ENCODE assay signal across 23 cellular contexts in genomic region chr6:108242721-108243120, GRCh38. TPM values are rescaled to one million over a fixed set of nuclear protein-coding genes. Genes with fewer than 3 reads are reported as not detected.
DNase-seq lines count a peak whose midpoint lies in the region; ATAC-seq, FAIRE-seq and TF ChIP-seq lines count a peak whose summit lies in the region.
"Had no signal": no experiment of that assay in that cellular context is flagged by ENCODE, and none has a peak within 500 bp of the region (broad histone marks: within the 10 kb centered on the region; RNA-seq: fewer than 3 reads in every experiment).

No MANE protein-coding gene starts in this region.

- H3K27me3 ChIP-seq in H9 (ENCODE audit: insufficient read depth, low read length), result no peaks in the 10 kb centered on the region
- H3K27me3 ChIP-seq in K562 (ENCODE audit: control insufficient read depth in 2 of 2, insufficient read depth in 2 of 2, low read length in 2 of 2), result no peaks in the 10 kb centered on the region
- H3K27me3 ChIP-seq: BLaER1 had no signal

- CTCF ChIA-PET in K562 (lab: Yijun Ruan, JAX; ENCODE audit: low intra/inter-chr PET ratio), result interaction anchor here (0.6 kb wide), 1 partner anchor 65 kb away, joined by 3 read pairs; no protein-coding TSS in a partner anchor

- peaks cover 3 to 15% of the 10 kb centered on the region in 2 experiments; a peak in 4 of 5 replicates for H3K9me3 Mint-ChIP-seq in H9
- peaks cover 9% of the 10 kb centered on the region for H3K9me3 Mint-ChIP-seq in T-helper 2 cell treated with Interferon-gamma antibody and Interleukin-4, amounts not matched to agents 5 μg/mL and 100 μg/mL, for 36 hours
- H3K9me3 Mint-ChIP-seq: IgD-negative memory B cell had no signal

- H3K27ac Mint-ChIP-seq in H9, result peak overlapping the region in 2 of 3 experiments; percentile 40 to 78; a peak in 1 of 7 replicates
- no peak overlapping the region for H3K27ac Mint-ChIP-seq in T-helper 2 cell treated with Interferon-gamma antibody and Interleukin-4, amounts not matched to agents 5 μg/mL and 100 μg/mL, for 36 hours
- H3K27ac Mint-ChIP-seq: GM23338, HFFc6, IgD-negative memory B cell had no signal

- H2AFZ ChIP-seq in H9 (ENCODE audit: low read length), result no peak overlapping the region
- H2AFZ ChIP-seq in K562 (ENCODE audit: low read depth, low read length), result no peak overlapping the region
- H2AFZ ChIP-seq: GM23338 had no signal

- no peak overlapping the region for H3K4me3 ChIP-seq in K562
- H3K4me3 ChIP-seq: BLaER1, GM23338 had no signal

- no peaks in the 10 kb centered on the region for H4K20me1 ChIP-seq in H9 (ENCODE audit: control insufficient read depth, insufficient read depth, insufficient read length)
- no peaks in the 10 kb centered on the region for H4K20me1 ChIP-seq in K562 (replicated peaks; ENCODE audit: control insufficient read depth, insufficient read depth, low read length)

- ATAC-seq in K562, result no peak
- ATAC-seq in HG03108 (IDR thresholded peaks at IDR 0.05; ENCODE audit: unreplicated experiment), result no peak
- ATAC-seq in SK-N-SH treated with all-trans-retinoic acid at 6 μM for 48 hours, result no peak
- ATAC-seq: GM23338, HCT116, HepG2 had no signal

- H3K79me2 ChIP-seq in H9 (ENCODE audit: insufficient read depth, low read length), result 0 out of 2 replicates have a peak, but pooled peaks cover 3% of the 10 kb centered on the region
- H3K79me2 ChIP-seq in K562 (ENCODE audit: control insufficient read depth, insufficient read depth, low read length), result peaks cover 84% of the 10 kb centered on the region

- no peak overlapping the region for H2AK5ac ChIP-seq in H9 (ENCODE audit: insufficient read length, low read length)

- no peak overlapping the region for H3K9ac ChIP-seq in H9 (ENCODE audit: extremely low read depth, insufficient read length, low read length)
- H3K9ac ChIP-seq in K562 (ENCODE audit: insufficient read depth in 1 of 2, low read depth in 2 of 2, low read length in 2 of 2), result no peak overlapping the region
- H3K9ac ChIP-seq: BLaER1 had no signal

- H2BK15ac ChIP-seq in H9 (ENCODE audit: low read depth, low read length), result no peak overlapping the region

- no peak for TF ChIP-seq EP300 in K562 (IDR thresholded peaks at IDR 0.05; ENCODE audit: low read length)

- TF ChIP-seq CTCF in H9 (conservative IDR thresholded peaks at IDR 0.05), result no peak
- no peak for TF ChIP-seq CTCF in K562 (IDR thresholded peaks at IDR 0.05 in 2 of 3, conservative IDR thresholded peaks at IDR 0.05 in 1 of 3; ENCODE audit: insufficient read depth in 2 of 3, low read depth in 1 of 3, low read length in 3 of 3)

- H3K4ac ChIP-seq in H9 (ENCODE audit: low read depth, low read length), result no peak overlapping the region

- no peaks in the 10 kb centered on the region for H3K27me3 Mint-ChIP-seq in H9 (ENCODE audit: low read depth)
- no peaks in the 10 kb centered on the region for H3K27me3 Mint-ChIP-seq in T-helper 2 cell treated with Interferon-gamma antibody and Interleukin-4, amounts not matched to agents 5 μg/mL and 100 μg/mL, for 36 hours (ENCODE audit: low read depth)
- H3K27me3 Mint-ChIP-seq: CD4-positive, alpha-beta memory T cell; IgD-negative memory B cell had no signal

- H2BK20ac ChIP-seq in H9 (ENCODE audit: low read depth, low read length, poor library complexity, severe bottlenecking), result no peak overlapping the region

- H4K91ac ChIP-seq in H9 (ENCODE audit: insufficient read length, low read depth, low read length), result no peak overlapping the region

- H3K23ac ChIP-seq in H9 (ENCODE audit: insufficient read length, low read depth, low read length), result no peak overlapping the region

- H2BK5ac ChIP-seq in H9 (ENCODE audit: insufficient read length, low read length), result no peak overlapping the region

- no peak overlapping the region for H4K5ac ChIP-seq in H9 (ENCODE audit: insufficient read length, low read depth, low read length)

- DNase-seq in H9, result no peak
- peak; percentile 10 for DNase-seq in amniotic epithelial cell (ENCODE audit: low read depth)
- DNase-seq in K562 (ENCODE audit: extremely low read depth in 1 of 4, low spot score in 3 of 4), result no peak
- peak; percentile 65 for DNase-seq in myocyte (ENCODE audit: low read depth)
- no peak for DNase-seq in T-helper 2 cell treated with Interferon-gamma antibody and Interleukin-4, amounts not matched to agents 5 μg/mL and 100 μg/mL, for 36 hours (ENCODE audit: low spot score)
- DNase-seq in occipital lobe (lab: John Stamatoyannopoulos, UW), result no peak
- DNase-seq: CD4-positive, alpha-beta memory T cell; DMS153; DMS79; GDM1; HFFc6 had no signal

- H3K56ac ChIP-seq in H9 (ENCODE audit: insufficient read length, low read depth, low read length), result no peak overlapping the region

- H3K36me3 ChIP-seq in K562 (ENCODE audit: control insufficient read depth, insufficient read depth, low read length), result peaks cover 65% of the 10 kb centered on the region; the same call in 2 of the 3 replicates

- H3K4me1 ChIP-seq in H9 (ENCODE audit: insufficient read depth, low read length), result no peaks in the 10 kb centered on the region
- peaks cover 0 to 4% of the 10 kb centered on the region in 2 experiments; a peak in 2 of 5 replicates for H3K4me1 ChIP-seq in K562 (replicated peaks in 1 of 2; ENCODE audit: control insufficient read depth in 2 of 2, insufficient read depth in 2 of 2, low read length in 2 of 2)
- H3K4me1 ChIP-seq: BLaER1 had no signal

- H3K79me1 ChIP-seq in H9 (ENCODE audit: insufficient read depth, low read depth, low read length, poor library complexity, severe bottlenecking), result no peaks in the 10 kb centered on the region

- in situ Hi-C loops in K562 (cut with MboI), result no loop called here

- no peak for TF ChIP-seq RAD21 in K562 (CRISPR knock-in tag; conservative IDR thresholded peaks at IDR 0.05 in 1 of 2, IDR thresholded peaks at IDR 0.05 in 1 of 2)

- no peaks in the 10 kb centered on the region for H3K23me2 ChIP-seq in H9 (ENCODE audit: insufficient read length, low read depth, low read length, poor library complexity, severe bottlenecking)

- H3K18ac ChIP-seq in H9 (ENCODE audit: insufficient read length, low read depth, low read length), result no peak overlapping the region

- TF ChIP-seq POLR2A in K562 (conservative IDR thresholded peaks at IDR 0.05), result no peak

- intact Hi-C loops in K562 (cut with micrococcal nuclease), result no loop called here

- H3K14ac ChIP-seq in H9 (ENCODE audit: insufficient read depth, low read length), result no peak overlapping the region

- H3K4me3 Mint-ChIP-seq in H9, result no peak overlapping the region
- no peak overlapping the region for H3K4me3 Mint-ChIP-seq in T-helper 2 cell treated with Interferon-gamma antibody and Interleukin-4, amounts not matched to agents 5 μg/mL and 100 μg/mL, for 36 hours
- H3K4me3 Mint-ChIP-seq: CD14-positive monocyte; CD4-positive, alpha-beta memory T cell; GM23338; HFFc6; IgD-negative memory B cell had no signal

- peaks cover 14 to 19% of the 10 kb centered on the region in 2 experiments for H3K4me1 Mint-ChIP-seq in H9
- peaks cover 4% of the 10 kb centered on the region for H3K4me1 Mint-ChIP-seq in T-helper 2 cell treated with Interferon-gamma antibody and Interleukin-4, amounts not matched to agents 5 μg/mL and 100 μg/mL, for 36 hours (ENCODE audit: low read depth)
- H3K4me1 Mint-ChIP-seq: GM23338 had no signal

- no peak overlapping the region for H4K8ac ChIP-seq in H9 (replicated peaks; ENCODE audit: insufficient read length, low read depth, low read length)

- no CpG with 5 or more reads among the region's 2 CpGs for WGBS in H9 (ENCODE audit: extremely low coverage, insufficient read length, low lambda C conversion rate)
- WGBS in K562 (ENCODE audit: insufficient coverage, low coverage, missing lambda C conversion rate), result 92% methylated on average over 2 of the region's 2 CpGs

- no peak for FAIRE-seq in K562 (lab: Jason Lieb, UNC)
- FAIRE-seq: GM12892, GM18507, H54, HepG2 had no signal

- peaks cover 27 to 41% (median 40%) of the 10 kb centered on the region in 3 experiments for H3K36me3 Mint-ChIP-seq in H9 (ENCODE audit: insufficient read depth in 1 of 3, low read depth in 3 of 3)
- peaks cover 52% of the 10 kb centered on the region for H3K36me3 Mint-ChIP-seq in T-helper 2 cell treated with Interferon-gamma antibody and Interleukin-4, amounts not matched to agents 5 μg/mL and 100 μg/mL, for 36 hours (ENCODE audit: low read depth)

- no peak overlapping the region for H3K4me2 ChIP-seq in H9 (ENCODE audit: insufficient read depth, insufficient read length, low read length)
- no peak overlapping the region for H3K4me2 ChIP-seq in K562 (ENCODE audit: insufficient read depth, low read length)
- H3K4me2 ChIP-seq: BLaER1, GM23338 had no signal

- H3K27ac ChIP-seq in H9 (ENCODE audit: insufficient read length, low read depth, low read length) (no peak overlapping the region), K562 (ENCODE audit: extremely low read depth, low read depth, low read length) (peak overlapping the region; percentile 12; the same call in 1 of the 3 replicates)
- H3K27ac ChIP-seq: 22Rv1, BLaER1 had no signal

- H2BK12ac ChIP-seq in H9 (ENCODE audit: insufficient read length, low read depth, low read length), result no peak overlapping the region

- no peak overlapping the region for H3T11ph ChIP-seq in H9 (ENCODE audit: low read length)

- no peak overlapping the region for H2BK120ac ChIP-seq in H9 (ENCODE audit: low read depth, low read length, poor library complexity, severe bottlenecking)

- POLR2A ChIA-PET in K562 (lab: Yijun Ruan, JAX), result interaction anchor here (0.7 kb wide), 1 partner anchor 9 kb away, joined by 4 read pairs; no protein-coding TSS in a partner anchor

- no TSS peak for BruUV-seq in K562 (replicated peaks; lab: Mats Ljungman, UMichigan)

- no peaks in the 10 kb centered on the region for H3K9me1 ChIP-seq in K562 (ENCODE audit: control insufficient read depth, insufficient read depth, low read length)

- no peaks in the 10 kb centered on the region for H3K9me3 ChIP-seq in H9 (ENCODE audit: control insufficient read depth, low read depth, low read length)
- peaks cover 12% of the 10 kb centered on the region for H3K9me3 ChIP-seq in K562 (replicated peaks; ENCODE audit: control insufficient read depth, insufficient read depth, low read depth, low read length)

RNA-seq across cellular contexts. Expression of gene SNX3, which starts 18.1 kb away (rescaled TPM):
- total RNA-seq in H9 (2021) (76.7 and 80.7 TPM in 2 replicates), K562 (2014; rRNA removed) (129 and 158 TPM in 2 replicates), K562 (2014; rRNA removed; fragmentation: Illumina TruSeq; extraction: Trizol) (159 and 172 TPM in 2 replicates), K562 (2015; rRNA removed; fragmentation: Illumina TruSeq; extraction: Trizol) (161 and 182 TPM in 2 replicates), K562 (2021) (122 and 131 TPM in 2 replicates), myocyte (181 and 192 TPM in 2 replicates), occipital lobe (179 TPM)
- 14.6 and 24.3 TPM in 2 replicates for total RNA-seq in K562 (2011; cell fraction: chromatin; rRNA removed; ENCODE audit: low replicate concordance)
- total RNA-seq in K562 (2011; cell fraction: nucleolus; rRNA removed), result 12.3 and 12.6 TPM in 2 replicates
- 40.9 and 74.8 TPM in 2 replicates for total RNA-seq in K562 (2011; cell fraction: nucleoplasm; rRNA removed)
- polyA plus RNA-seq in K562 (2011; rRNA removed) (306 and 410 TPM in 2 replicates), K562 (2014; fragmentation: Illumina TruSeq; extraction: Trizol) (208 and 261 TPM in 2 replicates), K562 (2014; fragmentation: Nextera tagmentation; extraction: Ambion mirVana) (10 to 100 TPM; 48.9 to 68.3 TPM), K562 (2014; rRNA removed) (162 and 197 TPM in 2 replicates)
- 114 and 326 TPM in 2 replicates for polyA plus RNA-seq in K562 (2011; cell fraction: cytosol; rRNA removed)
- polyA plus RNA-seq in K562 (2011; cell fraction: nucleus; rRNA removed), result 34.4 and 73.8 TPM in 2 replicates
- polyA plus RNA-seq in K562 (2012), result 163 and 213 TPM in 2 replicates
- 151 TPM in 2 replicates for polyA minus RNA-seq in K562 (2011; rRNA and poly(A)+ RNA removed)
- 31.3 and 55.2 TPM in 2 replicates for polyA minus RNA-seq in K562 (2011; cell fraction: cytosol; rRNA and poly(A)+ RNA removed)
- polyA minus RNA-seq in K562 (2011; cell fraction: nucleus; rRNA and poly(A)+ RNA removed), result 8.2 and 17.7 TPM in 2 replicates
- 156 TPM for polyA plus RNA-seq in myocyte (2012)

RNA-seq across cellular contexts. Expression of gene AFG1L, which starts 52.1 kb away (rescaled TPM):
- total RNA-seq in H9 (2021) (4.7 and 6.9 TPM in 2 replicates), K562 (2014; rRNA removed) (2.2 and 4.2 TPM in 2 replicates), K562 (2014; rRNA removed; fragmentation: Illumina TruSeq; extraction: Trizol) (10.5 and 12.9 TPM in 2 replicates), K562 (2015; rRNA removed; fragmentation: Illumina TruSeq; extraction: Trizol) (14.0 and 15.5 TPM in 2 replicates), K562 (2021) (12.3 and 17.5 TPM in 2 replicates), myocyte (4.0 and 6.5 TPM in 2 replicates), occipital lobe (12.3 TPM)
- 21.2 and 29.8 TPM in 2 replicates for total RNA-seq in K562 (2011; cell fraction: chromatin; rRNA removed; ENCODE audit: low replicate concordance)
- total RNA-seq in K562 (2011; cell fraction: nucleolus; rRNA removed), result 12.4 and 14.3 TPM in 2 replicates
- total RNA-seq in K562 (2011; cell fraction: nucleoplasm; rRNA removed), result 11.4 and 14.0 TPM in 2 replicates
- polyA plus RNA-seq in K562 (2011; rRNA removed) (6.7 and 8.1 TPM in 2 replicates), K562 (2014; fragmentation: Illumina TruSeq; extraction: Trizol) (5.8 and 5.9 TPM in 2 replicates), K562 (2014; fragmentation: Nextera tagmentation; extraction: Ambion mirVana) (1 to 10 TPM; 2.6 to 3.8 TPM), K562 (2014; rRNA removed) (5.2 and 5.5 TPM in 2 replicates)
- polyA plus RNA-seq in K562 (2011; cell fraction: cytosol; rRNA removed), result 1.0 and 2.3 TPM in 2 replicates
- 4.3 and 4.6 TPM in 2 replicates for polyA plus RNA-seq in K562 (2011; cell fraction: nucleus; rRNA removed)
- 6.7 and 9.6 TPM in 2 replicates for polyA plus RNA-seq in K562 (2012)
- 10.0 TPM in 2 replicates for polyA minus RNA-seq in K562 (2011; rRNA and poly(A)+ RNA removed)
- 9.6 and 11.6 TPM in 2 replicates for polyA minus RNA-seq in K562 (2011; cell fraction: cytosol; rRNA and poly(A)+ RNA removed)
- polyA minus RNA-seq in K562 (2011; cell fraction: nucleus; rRNA and poly(A)+ RNA removed), result 12.1 and 16.1 TPM in 2 replicates
- polyA plus RNA-seq in myocyte (2012), result 2.3 TPM

Comparison
In these comparisons a context has a peak if more than half of its experiments do, and no peak if none do; other contexts are left out.
1. DNase-seq: peak in amniotic epithelial cell (single experiment) and myocyte (single experiment); none in H9 (single experiment), K562 (0 of 4), T-helper 2 cell treated with Interferon-gamma antibody and Interleukin-4, amounts not matched to agents 5 μg/mL and 100 μg/mL, for 36 hours (single experiment) and occipital lobe (single experiment).